In genomic region chr12:57724003-57724935, GRCh38 we compare ENCODE assay signal across 1 cellular context.
TF ChIP-seq lines count a peak whose summit lies in the region.

No MANE protein-coding gene starts in this region.

TF ChIP-seq in GM23338, 12 proteins besides CTCF, POLR2A, EP300 and RAD21:
- TF ChIP-seq REST (IDR thresholded peaks at IDR 0.05; ENCODE audit: unreplicated experiment) (no peak), JUNB (IDR thresholded peaks at IDR 0.05; ENCODE audit: unreplicated experiment) (no peak), ZNF114 (CRISPR knock-in tag; IDR thresholded peaks at IDR 0.05) (no peak), ZNF462 (CRISPR knock-in tag; IDR thresholded peaks at IDR 0.05) (no peak)
